33 cellular contexts compared by ENCODE assay signal in genomic region chr2:50851891-50852290, GRCh38.
"Had no signal": no experiment of that assay in that cellular context is flagged by ENCODE, and none has a peak within 500 bp of the region (broad histone marks: within the 10 kb centered on the region; RNA-seq: fewer than 3 reads in every experiment).

No MANE protein-coding gene starts in this region.

- H3K4me3 Mint-ChIP-seq: activated CD4-positive, alpha-beta T cell treated with anti-CD3 and anti-CD28 coated beads for 36 hours; activated T-cell treated with anti-CD3 and anti-CD28 coated beads, Interleukin-2, amount 50 U/mL, for 72 hours; central memory CD8-positive, alpha-beta T cell; effector memory CD8-positive, alpha-beta T cell; mesothelial cell of epicardium; naive B cell; neural crest cell; stimulated activated naive B cell treated with anti-CD40 and anti-IgM and Interleukin-4, amounts not matched to agents 10 μg/mL and 1 μg/mL and 100 μg/mL, for 72 hours; T-helper 2 cell treated with Interferon-gamma antibody and Interleukin-4, amounts not matched to agents 5 μg/mL and 100 μg/mL, for 36 hours had no signal

- H3K4me1 ChIP-seq: breast epithelium, gastroesophageal sphincter, psoas muscle, stomach, thyroid gland, upper lobe of left lung, vagina had no signal

- H3K36me3 Mint-ChIP-seq: activated naive CD4-positive, alpha-beta T cell treated with anti-CD3 and anti-CD28 coated beads, Interleukin-2, amount 50 U/mL, for 72 hours; mesothelial cell of epicardium; naive B cell; stimulated activated naive B cell treated with anti-CD40 and anti-IgM and Interleukin-4, amounts not matched to agents 10 μg/mL and 1 μg/mL and 100 μg/mL, for 72 hours had no signal

- H3K27me3 Mint-ChIP-seq: activated CD4-positive, alpha-beta T cell treated with anti-CD3 and anti-CD28 coated beads for 36 hours; central memory CD8-positive, alpha-beta T cell; effector memory CD8-positive, alpha-beta T cell; naive B cell; stimulated activated naive B cell treated with anti-CD40 and anti-IgM and Interleukin-4, amounts not matched to agents 10 μg/mL and 1 μg/mL and 100 μg/mL, for 72 hours had no signal

- DNase-seq: activated CD4-positive, alpha-beta T cell treated with anti-CD3 and anti-CD28 coated beads for 36 hours; activated CD4-positive, alpha-beta T cell treated with anti-CD3 and anti-CD28 coated beads, Interleukin-2, amount 50 U/mL, for 4 hours; activated CD4-positive, CD25-positive, alpha-beta regulatory T cell; activated naive CD4-positive, alpha-beta T cell; activated T-cell treated with anti-CD3 and anti-CD28 coated beads for 4 hours; activated T-cell treated with anti-CD3 and anti-CD28 coated beads, Interleukin-2, amount 50 U/mL, for 72 hours; effector memory CD8-positive, alpha-beta T cell; head of caudate nucleus; hippocampal formation; left cardiac atrium; left ventricle myocardium superior; naive B cell; nucleus accumbens; pancreas; psoas muscle; stimulated activated CD4-positive, alpha-beta T cell treated with anti-CD3 and anti-CD28 coated beads, Interleukin-1b, Interleukin-23, amount 100 ng/mL, for 48 hours; stimulated activated naive B cell treated with anti-CD40 and anti-IgM and Interleukin-4, amounts not matched to agents 10 μg/mL and 1 μg/mL and 100 μg/mL, for 72 hours; stomach; thyroid gland; upper lobe of left lung had no signal

- H3K9me3 ChIP-seq: breast epithelium, gastroesophageal sphincter, pancreas, psoas muscle, thyroid gland, upper lobe of left lung, vagina had no signal

- H3K4me2 ChIP-seq: smooth muscle cell had no signal

- H3K27me3 ChIP-seq: breast epithelium, dorsolateral prefrontal cortex, gastroesophageal sphincter, pancreas, stomach, thyroid gland, upper lobe of left lung, vagina had no signal

- H3K4me3 ChIP-seq: breast epithelium, coronary artery, dorsolateral prefrontal cortex, gastroesophageal sphincter, pancreas, psoas muscle, smooth muscle cell, stomach, thyroid gland, upper lobe of left lung, vagina had no signal

- ATAC-seq: activated CD4-positive, alpha-beta T cell treated with anti-CD3 and anti-CD28 coated beads for 36 hours; activated naive CD4-positive, alpha-beta T cell treated with anti-CD3 and anti-CD28 coated beads, Interleukin-2, amount 50 U/mL, for 72 hours; activated T-cell treated with anti-CD3 and anti-CD28 coated beads, Interleukin-2, amount 50 U/mL, for 72 hours; effector memory CD8-positive, alpha-beta T cell; gastroesophageal sphincter; left cardiac atrium; left ventricle myocardium superior; pancreas; psoas muscle; stimulated activated naive B cell treated with anti-CD40 and anti-IgM and Interleukin-4, amounts not matched to agents 10 μg/mL and 1 μg/mL and 100 μg/mL, for 72 hours had no signal

- FAIRE-seq: endothelial cell of umbilical vein, keratinocyte, pancreas had no signal

- H3K9me3 Mint-ChIP-seq: mesothelial cell of epicardium, neural crest cell had no signal

- H3K27ac ChIP-seq: breast epithelium, coronary artery, gastroesophageal sphincter, pancreas, psoas muscle, stomach, thyroid gland, upper lobe of left lung, vagina had no signal

- H3K4me1 Mint-ChIP-seq: activated CD4-positive, alpha-beta T cell treated with anti-CD3 and anti-CD28 coated beads for 36 hours; central memory CD8-positive, alpha-beta T cell; naive B cell; neural crest cell; stimulated activated naive B cell treated with anti-CD40 and anti-IgM and Interleukin-4, amounts not matched to agents 10 μg/mL and 1 μg/mL and 100 μg/mL, for 72 hours had no signal

- H3K27ac Mint-ChIP-seq: activated CD4-positive, alpha-beta T cell treated with anti-CD3 and anti-CD28 coated beads for 36 hours; activated naive CD4-positive, alpha-beta T cell treated with anti-CD3 and anti-CD28 coated beads, Interleukin-2, amount 50 U/mL, for 72 hours; activated T-cell treated with anti-CD3 and anti-CD28 coated beads, Interleukin-2, amount 50 U/mL, for 72 hours; effector memory CD8-positive, alpha-beta T cell; mesothelial cell of epicardium; naive B cell; stimulated activated naive B cell treated with anti-CD40 and anti-IgM and Interleukin-4, amounts not matched to agents 10 μg/mL and 1 μg/mL and 100 μg/mL, for 72 hours; T-helper 2 cell treated with Interferon-gamma antibody and Interleukin-4, amounts not matched to agents 5 μg/mL and 100 μg/mL, for 36 hours had no signal
